In genomic region chr21:37375866-37376574, GRCh38 we compare ENCODE assay signal across 16 cellular contexts. TPM values are rescaled to one million over a fixed set of nuclear protein-coding genes. Genes with fewer than 3 reads are reported as not detected.
A peak's percentile ranks its signal among the peaks of the same experiment; 100 is the strongest.
DNase-seq lines count a peak whose midpoint lies in the region; ATAC-seq, FAIRE-seq and TF ChIP-seq lines count a peak whose summit lies in the region.
"Had no signal": no experiment of that assay in that cellular context is flagged by ENCODE, and none has a peak within 500 bp of the region (broad histone marks: within the 10 kb centered on the region; RNA-seq: fewer than 3 reads in every experiment).

No MANE protein-coding gene starts in this region.

- H3K27ac ChIP-seq in heart right ventricle (peak overlapping the region in 1 of 10 donors; percentile 54), right atrium auricular region (peak overlapping the region in 1 of 2 donors; percentile 28), RWPE2 (ENCODE audit: poor library complexity, severe bottlenecking) (peak overlapping the region; percentile 81), right lobe of liver (peak overlapping the region in 2 of 3 donors; percentile 61 to 64), thymus (ENCODE audit: low read depth) (peak overlapping the region; percentile 36)
- H3K27ac ChIP-seq: BLaER1 had no signal

- CTCF ChIA-PET in activated CD4-positive, alpha-beta T cell treated with anti-CD3 and anti-CD28 coated beads, Interleukin-2, amount 10 ng/mL, durations not matched to agents 7 days and 5 days (lab: Charles Lee), result interaction anchor here (0.6 kb wide), 1 partner anchor 438 kb away, joined by 3 read pairs; no protein-coding TSS in a partner anchor

- FAIRE-seq in GM12891 (lab: Jason Lieb, UNC), result no peak
- FAIRE-seq: islet of Langerhans had no signal

- no peak overlapping the region for H3K4me3 Mint-ChIP-seq in activated CD4-positive, alpha-beta T cell treated with anti-CD3 and anti-CD28 coated beads, Interleukin-2, amount 10 ng/mL, durations not matched to agents 7 days and 5 days
- H3K4me3 Mint-ChIP-seq: activated T-helper 1 cell treated with anti-CD3 and anti-CD28 coated beads, Interleukin-12 subunit alpha, Interleukin-12 subunit beta, Interleukin-2, Interleukin-4 antibody, amounts not matched to agents 30 ng/mL and 10 ng/mL and 1 ng/mL, durations not matched to agents 14 hours and 24 hours and 36 hours; stimulated activated memory B cell treated with anti-CD40 and anti-IgM and Interleukin-4, amounts not matched to agents 10 μg/mL and 1 μg/mL and 100 μg/mL, for 72 hours had no signal

- no peak for TF ChIP-seq CTCF in heart right ventricle (IDR thresholded peaks at IDR 0.05)
- TF ChIP-seq CTCF in right atrium auricular region (IDR thresholded peaks at IDR 0.05), result no peak
- TF ChIP-seq CTCF in RWPE2 (IDR thresholded peaks at IDR 0.05; ENCODE audit: poor library complexity, severe bottlenecking), result no peak
- no peak for TF ChIP-seq CTCF in right lobe of liver (IDR thresholded peaks at IDR 0.05)

- no peak overlapping the region for H3K27ac Mint-ChIP-seq in activated CD4-positive, alpha-beta T cell treated with anti-CD3 and anti-CD28 coated beads, Interleukin-2, amount 10 ng/mL, durations not matched to agents 7 days and 5 days
- H3K27ac Mint-ChIP-seq: activated T-helper 1 cell treated with anti-CD3 and anti-CD28 coated beads, Interleukin-12 subunit alpha, Interleukin-12 subunit beta, Interleukin-2, Interleukin-4 antibody, amounts not matched to agents 30 ng/mL and 10 ng/mL and 1 ng/mL, durations not matched to agents 14 hours and 24 hours and 36 hours; stimulated activated memory B cell treated with anti-CD40 and anti-IgM and Interleukin-4, amounts not matched to agents 10 μg/mL and 1 μg/mL and 100 μg/mL, for 72 hours had no signal

- intact Hi-C loops in heart right ventricle (cut with DNase I) (loop anchor here in 3 of 10 donors (10.0 kb wide), 3 partner anchors 79 to 179 kb away; no protein-coding TSS in a partner anchor), right lobe of liver (cut with DNase I) (no loop called here)

- H3K4me3 ChIP-seq in heart right ventricle, result no peak overlapping the region
- no peak overlapping the region for H3K4me3 ChIP-seq in right atrium auricular region
- H3K4me3 ChIP-seq in RWPE2 (ENCODE audit: severe bottlenecking), result no peak overlapping the region
- H3K4me3 ChIP-seq in right lobe of liver, result no peak overlapping the region
- no peak overlapping the region for H3K4me3 ChIP-seq in thymus (ENCODE audit: low read length)
- H3K4me3 ChIP-seq: BLaER1 had no signal

- H3K36me3 Mint-ChIP-seq in activated CD4-positive, alpha-beta T cell treated with anti-CD3 and anti-CD28 coated beads, Interleukin-2, amount 10 ng/mL, durations not matched to agents 7 days and 5 days (ENCODE audit: low read depth), result peaks cover 29% of the 10 kb centered on the region

- ATAC-seq in heart right ventricle (peak in 5 of 8 donors; percentile 22 to 49 (median 35)), RWPE2 (ENCODE audit: low read depth) (no peak), right lobe of liver (no peak)
- ATAC-seq: activated CD4-positive, CD25-positive, alpha-beta regulatory T cell treated with anti-CD3 and anti-CD28 coated beads, Interleukin-2, amount 50 U/mL, for 24 hours; stimulated activated memory B cell treated with anti-CD40 and anti-IgM and Interleukin-4, amounts not matched to agents 10 μg/mL and 1 μg/mL and 100 μg/mL, for 72 hours had no signal

- WGBS in heart right ventricle, 2 donors, result 77 to 78% methylated on average over 13 of the region's 13 CpGs
- WGBS in right lobe of liver (ENCODE audit: insufficient coverage, low coverage, low lambda C conversion rate, missing lambda C conversion rate), result 95% methylated on average over 8 of the region's 13 CpGs
- 73% methylated on average over 13 of the region's 13 CpGs for WGBS in thymus

- POLR2A ChIA-PET in activated CD4-positive, alpha-beta T cell treated with anti-CD3 and anti-CD28 coated beads, Interleukin-2, amount 10 ng/mL, durations not matched to agents 7 days and 5 days (lab: Charles Lee), result no interaction called here

- TF ChIP-seq POLR2A in right lobe of liver (IDR thresholded peaks at IDR 0.05) (no peak), GM12891 (IDR thresholded peaks at IDR 0.05; ENCODE audit: low read depth, low read length) (no peak)

- H3K4me1 ChIP-seq in heart right ventricle, result peaks cover 13 to 100% (median 97%) of the 10 kb centered on the region in 9 donors
- H3K4me1 ChIP-seq in right atrium auricular region, result peaks cover 0 to 93% of the 10 kb centered on the region in 2 donors
- peaks cover 45% of the 10 kb centered on the region for H3K4me1 ChIP-seq in RWPE2 (ENCODE audit: insufficient read depth, poor library complexity, severe bottlenecking)
- H3K4me1 ChIP-seq in right lobe of liver, result peaks cover 0 to 62% (median 14%) of the 10 kb centered on the region in 4 donors
- H3K4me1 ChIP-seq in thymus (ENCODE audit: control insufficient read depth, insufficient read depth, low read length), result peaks cover 46% of the 10 kb centered on the region

- H3K27me3 ChIP-seq in heart right ventricle (no peaks in the 10 kb centered on the region), right atrium auricular region (no peaks in the 10 kb centered on the region), RWPE2 (ENCODE audit: insufficient read depth, poor library complexity, severe bottlenecking) (no peaks in the 10 kb centered on the region), right lobe of liver (no peaks in the 10 kb centered on the region), thymus (ENCODE audit: control insufficient read depth, insufficient read depth) (no peaks in the 10 kb centered on the region)
- H3K27me3 ChIP-seq: BLaER1 had no signal

- H3K27me3 Mint-ChIP-seq in activated CD4-positive, alpha-beta T cell treated with anti-CD3 and anti-CD28 coated beads, Interleukin-2, amount 10 ng/mL, durations not matched to agents 7 days and 5 days, result no peaks in the 10 kb centered on the region
- H3K27me3 Mint-ChIP-seq: stimulated activated memory B cell treated with anti-CD40 and anti-IgM and Interleukin-4, amounts not matched to agents 10 μg/mL and 1 μg/mL and 100 μg/mL, for 72 hours had no signal

- H3K9me3 Mint-ChIP-seq in activated CD4-positive, alpha-beta T cell treated with anti-CD3 and anti-CD28 coated beads, Interleukin-2, amount 10 ng/mL, durations not matched to agents 7 days and 5 days, result no peaks in the 10 kb centered on the region
- H3K9me3 Mint-ChIP-seq: activated T-helper 1 cell treated with anti-CD3 and anti-CD28 coated beads, Interleukin-12 subunit alpha, Interleukin-12 subunit beta, Interleukin-2, Interleukin-4 antibody, amounts not matched to agents 30 ng/mL and 10 ng/mL and 1 ng/mL, durations not matched to agents 14 hours and 24 hours and 36 hours; stimulated activated memory B cell treated with anti-CD40 and anti-IgM and Interleukin-4, amounts not matched to agents 10 μg/mL and 1 μg/mL and 100 μg/mL, for 72 hours had no signal

- no peaks in the 10 kb centered on the region for H3K9me3 ChIP-seq in heart right ventricle
- no peaks in the 10 kb centered on the region for H3K9me3 ChIP-seq in right atrium auricular region
- no peaks in the 10 kb centered on the region for H3K9me3 ChIP-seq in RWPE2 (ENCODE audit: severe bottlenecking)
- no peaks in the 10 kb centered on the region for H3K9me3 ChIP-seq in right lobe of liver
- H3K9me3 ChIP-seq in thymus (ENCODE audit: control insufficient read depth), result no peaks in the 10 kb centered on the region

- peaks cover 84% of the 10 kb centered on the region for H3K4me1 Mint-ChIP-seq in activated CD4-positive, alpha-beta T cell treated with anti-CD3 and anti-CD28 coated beads, Interleukin-2, amount 10 ng/mL, durations not matched to agents 7 days and 5 days

- no peak for DNase-seq in heart right ventricle
- DNase-seq in right atrium auricular region (ENCODE audit: low spot score), result no peak
- no peak for DNase-seq in RWPE2 (ENCODE audit: low spot score)
- no peak for DNase-seq in right lobe of liver
- DNase-seq in activated CD4-positive, alpha-beta T cell treated with anti-CD3 and anti-CD28 coated beads, Interleukin-2, amount 10 ng/mL, durations not matched to agents 7 days and 5 days, result no peak
- no peak for DNase-seq in GM12891 (ENCODE audit: insufficient read length, low spot score)
- no peak for DNase-seq in activated CD4-positive, alpha-beta T cell treated with anti-CD3 and anti-CD28 coated beads, Interleukin-2, amount 50 U/mL, for 4 hours
- DNase-seq: foreskin melanocyte; retina; stimulated activated CD4-positive, alpha-beta T cell treated with anti-CD3 and anti-CD28 coated beads, Interleukin-4, amount 100 ng/mL, for 4 hours had no signal

- H3K36me3 ChIP-seq in heart right ventricle (no peaks in the 10 kb centered on the region), right atrium auricular region (no peaks in the 10 kb centered on the region), RWPE2 (ENCODE audit: low read depth) (no peaks in the 10 kb centered on the region), right lobe of liver (no peaks in the 10 kb centered on the region), thymus (ENCODE audit: control insufficient read depth, insufficient read depth) (no peaks in the 10 kb centered on the region)

TF ChIP-seq in GM12891, 5 proteins besides CTCF, POLR2A, EP300 and RAD21:
- TF ChIP-seq PAX5 (IDR thresholded peaks at IDR 0.05; ENCODE audit: insufficient read depth, low read length, severe bottlenecking) (no peak), TAF1 (IDR thresholded peaks at IDR 0.05; ENCODE audit: low read depth, low read length) (no peak), POU2F2 (IDR thresholded peaks at IDR 0.05; ENCODE audit: low read depth, low read length) (no peak), POLR2AphosphoS5 (IDR thresholded peaks at IDR 0.05; ENCODE audit: low read depth, low read length) (no peak), SPI1 (IDR thresholded peaks at IDR 0.05; ENCODE audit: low read depth, low read length) (no peak)
TF ChIP-seq in GM12891: peak in this region for 0.

RNA-seq across cellular contexts. Expression of gene DYRK1A, which starts 9.4 kb away (rescaled TPM):
- 10 to 100 TPM; 57.6 to 94.2 (median 75.0) TPM for total RNA-seq in heart right ventricle
- 10 to 100 TPM; 24.7 to 30.6 TPM for polyA plus RNA-seq in heart right ventricle
- total RNA-seq in right atrium auricular region, result 10 to 100 TPM; 69.3 to 94.7 TPM
- 10 to 100 TPM; 20.6 to 32.5 (median 25.7) TPM for total RNA-seq in right lobe of liver
- 53.3 TPM for polyA plus RNA-seq in thymus
- 100 to 1,000 TPM in 1 of 2 experiments, 10 to 100 TPM in 1; 85.6 to 108 TPM for total RNA-seq in activated CD4-positive, alpha-beta T cell treated with anti-CD3 and anti-CD28 coated beads, Interleukin-2, amount 10 ng/mL, durations not matched to agents 7 days and 5 days
- polyA plus RNA-seq in GM12891 (2012; ENCODE audit: low read depth, missing spikeins), result 16.2 TPM

Comparison
In these comparisons a context has a peak if more than half of its experiments do, and no peak if none do; other contexts are left out.
1. ATAC-seq: peak in heart right ventricle (5 of 8); none in RWPE2 (single experiment) and right lobe of liver (0 of 4).